24 cellular contexts compared by ENCODE assay signal in the genomic region with DNA sequence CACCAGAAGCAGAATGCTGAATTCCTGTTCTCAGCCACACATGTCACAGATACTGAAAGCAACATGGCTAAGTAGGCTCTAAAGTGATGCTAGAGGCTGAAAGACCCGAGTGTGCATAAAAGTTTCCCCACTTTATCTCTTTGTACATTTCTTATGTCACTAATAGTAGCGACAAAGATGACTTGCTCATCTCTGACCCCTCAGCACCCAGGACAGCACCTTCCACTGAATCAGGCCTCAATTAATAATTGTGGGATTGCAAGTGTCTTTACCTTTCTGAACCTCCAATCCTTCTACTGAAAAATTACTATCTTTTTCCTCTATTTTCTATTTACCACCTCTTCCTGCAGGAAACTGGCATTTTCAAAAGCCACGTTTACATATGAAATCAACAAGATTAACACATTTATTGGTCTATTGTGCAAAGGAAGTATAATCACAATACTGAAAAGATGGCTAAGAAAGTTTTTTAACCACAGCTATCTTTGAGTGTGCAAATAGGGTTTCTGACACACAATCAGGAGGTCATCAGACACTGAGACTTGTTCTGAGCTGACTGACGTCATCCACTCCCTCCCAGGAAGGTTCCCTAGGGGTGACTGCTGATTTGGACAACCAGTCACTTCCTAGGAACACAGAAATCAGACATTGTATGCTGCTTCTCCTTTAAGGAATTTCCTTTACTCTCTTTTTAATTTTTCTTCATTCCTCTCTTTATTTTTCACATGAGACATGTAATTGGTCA.
DNase-seq lines count a peak whose midpoint lies in the region; ATAC-seq, FAIRE-seq and TF ChIP-seq lines count a peak whose summit lies in the region.
"Had no signal": no experiment of that assay in that cellular context is flagged by ENCODE, and none has a peak within 500 bp of the region (broad histone marks: within the 10 kb centered on the region; RNA-seq: fewer than 3 reads in every experiment).

No MANE protein-coding gene starts in this region.

- TF ChIP-seq CTCF in HepG2 (CRISPR knock-in tag; IDR thresholded peaks at IDR 0.05), result no peak
- TF ChIP-seq CTCF in right lobe of liver (IDR thresholded peaks at IDR 0.05), result no peak
- no peak for TF ChIP-seq CTCF in WTC11 (IDR thresholded peaks at IDR 0.05)
- no peak for TF ChIP-seq CTCF in glutamatergic neuron (IDR thresholded peaks at IDR 0.05; ENCODE audit: partially characterized antibody, unreplicated experiment)
- TF ChIP-seq CTCF in WERI-Rb-1 (IDR thresholded peaks at IDR 0.05; ENCODE audit: low read depth, low read length), result no peak

- H3K27ac Mint-ChIP-seq in WTC11 (peak overlapping the region; percentile 22; the same call in 1 of the 2 replicates), glutamatergic neuron (ENCODE audit: unreplicated experiment) (peak overlapping the region; percentile 78)
- H3K27ac Mint-ChIP-seq: B cell; CD4-positive, CD25-positive, alpha-beta regulatory T cell; HFFc6; IgD-negative memory B cell had no signal

- ATAC-seq in HepG2 (no peak), right lobe of liver (no peak), WTC11 (0 out of 2 replicates have a peak, but pooled peaks have one; percentile 34), HG03457 (IDR thresholded peaks at IDR 0.05; ENCODE audit: unreplicated experiment) (no peak)

- H3K36me3 Mint-ChIP-seq in WTC11, result no peaks in the 10 kb centered on the region
- no peaks in the 10 kb centered on the region for H3K36me3 Mint-ChIP-seq in glutamatergic neuron (ENCODE audit: unreplicated experiment)
- H3K36me3 Mint-ChIP-seq: CD4-positive, CD25-positive, alpha-beta regulatory T cell had no signal

- no peak overlapping the region for H3K4me2 ChIP-seq in HepG2 (ENCODE audit: low read depth, low read length)
- H3K4me2 ChIP-seq: SK-N-SH had no signal

- no peak for FAIRE-seq in HepG2 (lab: Jason Lieb, UNC)
- FAIRE-seq in urothelium cell line (lab: Jason Lieb, UNC), result peak; percentile 92
- FAIRE-seq: GM12891, GM19239 had no signal

- H3K27ac ChIP-seq in HepG2 (ENCODE audit: extremely low read length, insufficient read depth, low read length) (no peak overlapping the region), right lobe of liver (no peak overlapping the region), WERI-Rb-1 (no peak overlapping the region)
- H3K27ac ChIP-seq: 22Rv1, Peyer's patch had no signal

- POLR2A ChIA-PET in HepG2 (lab: Yijun Ruan, JAX) (no interaction called here), WTC11 (lab: Charles Lee) (no interaction called here)

- no peak for TF ChIP-seq EP300 in HepG2 (IDR thresholded peaks at IDR 0.05; ENCODE audit: low read depth in 2 of 2, low read length in 2 of 2)
- no peak for TF ChIP-seq EP300 in HepG2 (CRISPR knock-in tag; IDR thresholded peaks at IDR 0.05; ENCODE audit: borderline replicate concordance)

- DNase-seq in HepG2 (ENCODE audit: low spot score), result no peak
- no peak for DNase-seq in right lobe of liver
- DNase-seq in WTC11 (ENCODE audit: low spot score), result no peak
- DNase-seq in glutamatergic neuron, result peak; percentile 60
- no peak for DNase-seq in urothelium cell line (ENCODE audit: low spot score)
- no peak for DNase-seq in NCI-H510A (lab: John Stamatoyannopoulos, UW)
- DNase-seq in WERI-Rb-1, result no peak
- DNase-seq: CD4-positive, CD25-positive, alpha-beta regulatory T cell; COR-L47; GOT3; HFFc6; NCI-H1105; NCI-H2081; NCI-H2171 treated with DMSO at 0.1 percent for 48 hours; NCI-H446; Peyer's patch; SHP77; SK-N-SH had no signal

- H3K4me3 Mint-ChIP-seq in WTC11 (no peak overlapping the region), glutamatergic neuron (ENCODE audit: unreplicated experiment) (peak overlapping the region; percentile 48)
- H3K4me3 Mint-ChIP-seq: B cell; CD4-positive, CD25-positive, alpha-beta regulatory T cell; HFFc6; IgD-negative memory B cell had no signal

- no peaks in the 10 kb centered on the region for H3K27me3 Mint-ChIP-seq in WTC11 (ENCODE audit: low read depth)
- H3K27me3 Mint-ChIP-seq in glutamatergic neuron (ENCODE audit: unreplicated experiment), result no peaks in the 10 kb centered on the region
- H3K27me3 Mint-ChIP-seq: CD4-positive, CD25-positive, alpha-beta regulatory T cell; IgD-negative memory B cell had no signal

- H3K4me1 ChIP-seq in HepG2 (ENCODE audit: insufficient read depth, low read length), result no peaks in the 10 kb centered on the region
- H3K4me1 ChIP-seq in right lobe of liver, result no peaks in the 10 kb centered on the region
- H3K4me1 ChIP-seq: Peyer's patch had no signal

- intact Hi-C loops in HepG2 (cut with micrococcal nuclease; ENCODE audit: unreplicated experiment), result no loop called here
- intact Hi-C loops in right lobe of liver (cut with DNase I), result no loop called here

- H3K9me3 ChIP-seq in HepG2 (ENCODE audit: low read length), result no peaks in the 10 kb centered on the region
- no peaks in the 10 kb centered on the region for H3K9me3 ChIP-seq in right lobe of liver
- no peaks in the 10 kb centered on the region for H3K9me3 ChIP-seq in WERI-Rb-1 (ENCODE audit: severe bottlenecking)
- H3K9me3 ChIP-seq: Peyer's patch, SK-N-SH had no signal

- H3K36me3 ChIP-seq in HepG2 (replicated peaks in 1 of 2; ENCODE audit: control insufficient read depth in 1 of 2, insufficient read depth in 2 of 2, low read length in 2 of 2) (no peaks in the 10 kb centered on the region), right lobe of liver (no peaks in the 10 kb centered on the region), WERI-Rb-1 (no peaks in the 10 kb centered on the region)
- H3K36me3 ChIP-seq: Peyer's patch had no signal

- BruUV-seq in HepG2 (replicated peaks; lab: Mats Ljungman, UMichigan), result no TSS peak

- H3K4me3 ChIP-seq in HepG2 (replicated peaks in 1 of 3; ENCODE audit: insufficient read depth in 1 of 3, low read depth in 2 of 3, low read length in 3 of 3) (no peak overlapping the region), right lobe of liver (no peak overlapping the region), WERI-Rb-1 (ENCODE audit: low read depth, low read length) (no peak overlapping the region)
- H3K4me3 ChIP-seq: Peyer's patch had no signal

- no peak overlapping the region for H3K9ac ChIP-seq in HepG2 (ENCODE audit: insufficient read depth, low read depth, low read length)
- H3K9ac ChIP-seq: SK-N-SH had no signal

- in situ Hi-C loops in HepG2 (cut with HindIII; ENCODE audit: extremely low pct_ligation_motif_present, low pct_unique_long_range_greater_than_20kb), result no loop called here

- H3K9me3 Mint-ChIP-seq in WTC11 (no peaks in the 10 kb centered on the region), glutamatergic neuron (ENCODE audit: unreplicated experiment) (peaks cover under 1% of the 10 kb centered on the region)
- H3K9me3 Mint-ChIP-seq: IgD-negative memory B cell had no signal

- WGBS in HepG2 (ENCODE audit: low lambda C conversion rate), result 0% methylated on average over 4 of the region's 4 CpGs
- WGBS in right lobe of liver (ENCODE audit: insufficient coverage, low coverage, low lambda C conversion rate, missing lambda C conversion rate), result 43% methylated on average over 4 of the region's 4 CpGs

- H3K79me2 ChIP-seq in HepG2 (ENCODE audit: insufficient read depth, low read length), result no peaks in the 10 kb centered on the region

- H3K27me3 ChIP-seq in HepG2 (ENCODE audit: control insufficient read depth in 1 of 2, insufficient read depth in 2 of 2, low read length in 2 of 2) (no peaks in the 10 kb centered on the region; a peak in 1 of 5 replicates), right lobe of liver (no peaks in the 10 kb centered on the region), WERI-Rb-1 (ENCODE audit: insufficient read depth, low read depth, severe bottlenecking) (no peaks in the 10 kb centered on the region)
- H3K27me3 ChIP-seq: Peyer's patch had no signal

- TF ChIP-seq POLR2A in HepG2 (IDR thresholded peaks at IDR 0.05; ENCODE audit: insufficient read depth in 1 of 2, low read depth in 2 of 2, low read length in 2 of 2), result no peak
- no peak for TF ChIP-seq POLR2A in right lobe of liver (IDR thresholded peaks at IDR 0.05)

- no peak for TF ChIP-seq RAD21 in HepG2 (CRISPR knock-in tag; IDR thresholded peaks at IDR 0.05)

- CTCF ChIA-PET in HepG2 (lab: Yijun Ruan, JAX; ENCODE audit: low intra/inter-chr PET ratio, low total read pairs) (no interaction called here), WTC11 (lab: Charles Lee) (interaction anchor here (0.6 to 2.8 kb wide), 4 partner anchors 10 to 895 kb away, joined by 3 to 9 read pairs (median 4); no protein-coding TSS in a partner anchor)

- peaks cover 34% of the 10 kb centered on the region for H3K4me1 Mint-ChIP-seq in WTC11
- peaks cover 16% of the 10 kb centered on the region for H3K4me1 Mint-ChIP-seq in glutamatergic neuron (ENCODE audit: low read depth, unreplicated experiment)
- H3K4me1 Mint-ChIP-seq: B cell; CD4-positive, CD25-positive, alpha-beta regulatory T cell; IgD-negative memory B cell had no signal

- no peak overlapping the region for H2AFZ ChIP-seq in HepG2 (ENCODE audit: low read length)

- H4K20me1 ChIP-seq in HepG2 (ENCODE audit: insufficient read depth, low read length), result no peaks in the 10 kb centered on the region

TF ChIP-seq in HepG2, 621 proteins besides CTCF, POLR2A, EP300 and RAD21 (continues in another document):
- TF ChIP-seq FIP1L1 (IDR thresholded peaks at IDR 0.05; ENCODE audit: borderline replicate concordance, insufficient read depth, low read depth, low read length) (no peak), SOX6 (IDR thresholded peaks at IDR 0.05) (no peak), SOX6 (CRISPR knock-in tag; IDR thresholded peaks at IDR 0.05) (no peak), XBP1 (CRISPR knock-in tag; IDR thresholded peaks at IDR 0.05) (no peak), ATF7 (IDR thresholded peaks at IDR 0.05) (peak; percentile 84), ATF7 (CRISPR knock-in tag; IDR thresholded peaks at IDR 0.05) (no peak), ZNF264 (CRISPR knock-in tag; IDR thresholded peaks at IDR 0.05) (no peak), ZNF841 (CRISPR knock-in tag; IDR thresholded peaks at IDR 0.05; ENCODE audit: borderline replicate concordance) (no peak)

TF ChIP-seq in WTC11, 78 proteins besides CTCF, POLR2A, EP300 and RAD21 (continues in another document):
- no peak for TF ChIP-seq ZNF416 (CRISPR knock-in tag; IDR thresholded peaks at IDR 0.05)
- no peak for TF ChIP-seq SMAD4 (CRISPR knock-in tag; IDR thresholded peaks at IDR 0.05)
- TF ChIP-seq, protein P1, sequence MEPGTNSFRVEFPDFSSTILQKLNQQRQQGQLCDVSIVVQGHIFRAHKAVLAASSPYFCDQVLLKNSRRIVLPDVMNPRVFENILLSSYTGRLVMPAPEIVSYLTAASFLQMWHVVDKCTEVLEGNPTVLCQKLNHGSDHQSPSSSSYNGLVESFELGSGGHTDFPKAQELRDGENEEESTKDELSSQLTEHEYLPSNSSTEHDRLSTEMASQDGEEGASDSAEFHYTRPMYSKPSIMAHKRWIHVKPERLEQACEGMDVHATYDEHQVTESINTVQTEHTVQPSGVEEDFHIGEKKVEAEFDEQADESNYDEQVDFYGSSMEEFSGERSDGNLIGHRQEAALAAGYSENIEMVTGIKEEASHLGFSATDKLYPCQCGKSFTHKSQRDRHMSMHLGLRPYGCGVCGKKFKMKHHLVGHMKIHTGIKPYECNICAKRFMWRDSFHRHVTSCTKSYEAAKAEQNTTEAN (CRISPR knock-in tag; IDR thresholded peaks at IDR 0.05), result 0 out of 2 replicates have a peak, but pooled peaks have one; percentile 68
